Comparison of ENCODE assay signal across 19 cellular contexts in genomic region chr5:31936699-31937098, GRCh38.
DNase-seq lines count a peak whose midpoint lies in the region; ATAC-seq and TF ChIP-seq lines count a peak whose summit lies in the region.
"Had no signal": no experiment of that assay in that cellular context is flagged by ENCODE, and none has a peak within 500 bp of the region (broad histone marks: within the 10 kb centered on the region; RNA-seq: fewer than 3 reads in every experiment).

No MANE protein-coding gene starts in this region.

- 36 to 39% methylated on average over 5 of the region's 5 CpGs for WGBS in testis, 2 donors
- WGBS in body of pancreas, 2 donors, result 46 to 47% methylated on average over 5 of the region's 5 CpGs

- no peak for TF ChIP-seq POLR2A in testis (IDR thresholded peaks at IDR 0.05)
- TF ChIP-seq POLR2A in body of pancreas (IDR thresholded peaks at IDR 0.05), result no peak

- H3K4me1 ChIP-seq in adipocyte (ENCODE audit: control insufficient read depth, insufficient read depth, low read length), result peaks cover 42% of the 10 kb centered on the region
- H3K4me1 ChIP-seq in endocrine pancreas (ENCODE audit: control insufficient read depth, insufficient read depth, low read length), result no peaks in the 10 kb centered on the region
- peaks cover 11% of the 10 kb centered on the region in 2 donors for H3K4me1 ChIP-seq in left lung
- H3K4me1 ChIP-seq in testis, result peaks cover 8% of the 10 kb centered on the region
- H3K4me1 ChIP-seq in body of pancreas, result no peaks in the 10 kb centered on the region
- H3K4me1 ChIP-seq: SJSA1 had no signal

- intact Hi-C loops in left lung (cut with DNase I) (no loop called here), testis (cut with DNase I; ENCODE audit: low total_unique reads) (no loop called here), body of pancreas (cut with DNase I) (no loop called here)

- H3K9ac ChIP-seq in adipocyte (ENCODE audit: low read length) (peak overlapping the region; percentile 75), endocrine pancreas (ENCODE audit: control insufficient read depth, insufficient read depth, low read length) (no peak overlapping the region)

- H3K27me3 ChIP-seq in adipocyte (replicated peaks; ENCODE audit: control insufficient read depth, insufficient read depth, low read length) (peaks cover 20% of the 10 kb centered on the region), endocrine pancreas (ENCODE audit: control insufficient read depth, insufficient read depth, low read length) (no peaks in the 10 kb centered on the region), left lung (no peaks in the 10 kb centered on the region), testis (no peaks in the 10 kb centered on the region), body of pancreas (no peaks in the 10 kb centered on the region)
- H3K27me3 ChIP-seq: SJSA1 had no signal

- H3K4me3 ChIP-seq in adipocyte (ENCODE audit: low read length) (peak overlapping the region; percentile 78), endocrine pancreas (ENCODE audit: control insufficient read depth, insufficient read depth, low read length) (peak overlapping the region; percentile 52), left lung (peak overlapping the region; percentile 24 to 33), testis (peak overlapping the region; percentile 17 to 54), body of pancreas (no peak overlapping the region)
- H3K4me3 ChIP-seq: K562, SJSA1 had no signal

- TF ChIP-seq CTCF in left lung (IDR thresholded peaks at IDR 0.05) (no peak), testis (IDR thresholded peaks at IDR 0.05) (no peak), body of pancreas (IDR thresholded peaks at IDR 0.05) (no peak)

- ATAC-seq in left lung, result peak; percentile 44
- ATAC-seq in body of pancreas, result no peak
- ATAC-seq: K562, T-helper 17 cell had no signal

- H3K9me3 ChIP-seq in adipocyte (ENCODE audit: control insufficient read depth, low read length), result no peaks in the 10 kb centered on the region
- H3K9me3 ChIP-seq in endocrine pancreas (ENCODE audit: control insufficient read depth, low read length), result no peaks in the 10 kb centered on the region
- H3K9me3 ChIP-seq in left lung, result no peaks in the 10 kb centered on the region
- no peaks in the 10 kb centered on the region for H3K9me3 ChIP-seq in testis
- no peaks in the 10 kb centered on the region for H3K9me3 ChIP-seq in body of pancreas
- H3K9me3 ChIP-seq: SJSA1 had no signal

- no peak for DNase-seq in adipocyte (ENCODE audit: low read depth)
- DNase-seq in left lung, result no peak
- no peak for DNase-seq in testis
- DNase-seq in activated effector memory CD4-positive, alpha-beta T cell treated with anti-CD3 and anti-CD28 coated beads, Interleukin-2, amount 50 U/mL, for 16 hours, result no peak
- DNase-seq in KG1 (lab: John Stamatoyannopoulos, UW), result no peak
- DNase-seq in body of pancreas, result no peak
- DNase-seq: activated CD4-positive, alpha-beta T cell treated with anti-CD3 and anti-CD28 coated beads, Interleukin-2, amount 50 U/mL, for 4 hours; activated CD8-positive, alpha-beta memory T cell treated with anti-CD3 and anti-CD28 coated beads, Interleukin-2, amount 50 U/mL, for 48 hours; activated gamma-delta T cell treated with Interleukin-2 at 50 U/mL for 16 hours; CD8-positive, alpha-beta memory T cell; erythroblast; MV-4-11; NCI-H1694 treated with DMSO at 0.1 percent for 48 hours; NCI-H510A; stimulated activated CD8-positive, alpha-beta memory T cell treated with anti-CD3 and anti-CD28 coated beads, Interleukin-4, amount 100 ng/mL, for 48 hours; T-helper 17 cell had no signal

- peak overlapping the region; percentile 2 to 11 for H3K27ac ChIP-seq in left lung
- peak overlapping the region; percentile 63 to 72 for H3K27ac ChIP-seq in testis
- no peak overlapping the region for H3K27ac ChIP-seq in body of pancreas
- H3K27ac ChIP-seq: SJSA1 had no signal

- H3K36me3 ChIP-seq in adipocyte (ENCODE audit: control insufficient read depth, insufficient read depth, low read length, severe bottlenecking), result no peaks in the 10 kb centered on the region
- H3K36me3 ChIP-seq in endocrine pancreas (ENCODE audit: control insufficient read depth, insufficient read depth, low read length), result no peaks in the 10 kb centered on the region
- no peaks in the 10 kb centered on the region for H3K36me3 ChIP-seq in left lung
- H3K36me3 ChIP-seq in testis (ENCODE audit: low read depth, missing control alignments), result no peaks in the 10 kb centered on the region
- H3K36me3 ChIP-seq in body of pancreas (replicated peaks in 1 of 2; ENCODE audit: insufficient read depth in 1 of 2, low read depth in 2 of 2), result no peaks in the 10 kb centered on the region
- H3K36me3 ChIP-seq: SJSA1 had no signal

Comparison
In these comparisons a context has a peak if more than half of its experiments do, and no peak if none do; other contexts are left out.
1. H3K4me3 ChIP-seq: peak in adipocyte (single experiment), endocrine pancreas (single experiment), left lung (2 of 2) and testis (2 of 2); none in body of pancreas (0 of 2).
2. H3K27ac ChIP-seq: peak in left lung (2 of 2) and testis (2 of 2); none in body of pancreas (0 of 4).